In genomic region chr15:65383991-65384390, GRCh38 we compare ENCODE assay signal across 1 cellular context.
TF ChIP-seq lines count a peak whose summit lies in the region.

No MANE protein-coding gene starts in this region.

TF ChIP-seq in HepG2, 621 proteins besides CTCF, POLR2A, EP300 and RAD21:
- TF ChIP-seq ZNF83 (CRISPR knock-in tag; IDR thresholded peaks at IDR 0.05; ENCODE audit: borderline replicate concordance) (no peak), MATR3 (CRISPR knock-in tag; IDR thresholded peaks at IDR 0.05) (no peak), KLF9 (CRISPR knock-in tag; IDR thresholded peaks at IDR 0.05; ENCODE audit: low read depth) (no peak), ZNF720 (CRISPR knock-in tag; IDR thresholded peaks at IDR 0.05) (no peak), REL (CRISPR knock-in tag; conservative IDR thresholded peaks at IDR 0.05) (no peak), ETS1 (CRISPR knock-in tag; IDR thresholded peaks at IDR 0.05) (no peak), GMEB2 (CRISPR knock-in tag; IDR thresholded peaks at IDR 0.05; ENCODE audit: low read depth) (no peak), ZNF615 (CRISPR knock-in tag; IDR thresholded peaks at IDR 0.05; ENCODE audit: borderline replicate concordance) (no peak), SSRP1 (CRISPR knock-in tag; IDR thresholded peaks at IDR 0.05) (no peak), ZNF639 (CRISPR knock-in tag; conservative IDR thresholded peaks at IDR 0.05) (no peak), MTA3 (CRISPR knock-in tag; IDR thresholded peaks at IDR 0.05) (no peak), HNF4G (IDR thresholded peaks at IDR 0.05; ENCODE audit: borderline replicate concordance, low read depth, low read length) (no peak), HNF4G (CRISPR knock-in tag; IDR thresholded peaks at IDR 0.05; ENCODE audit: borderline replicate concordance, low read depth) (no peak), ZMAT5 (CRISPR knock-in tag; IDR thresholded peaks at IDR 0.05; ENCODE audit: borderline replicate concordance, low read depth) (no peak), ZNF709 (CRISPR knock-in tag; IDR thresholded peaks at IDR 0.05) (no peak), DRAP1 (CRISPR knock-in tag; IDR thresholded peaks at IDR 0.05) (no peak), IRF2 (CRISPR knock-in tag; IDR thresholded peaks at IDR 0.05) (no peak), ZNF644 (CRISPR knock-in tag; IDR thresholded peaks at IDR 0.05; ENCODE audit: low read depth) (no peak), SETDB1 (CRISPR knock-in tag; IDR thresholded peaks at IDR 0.05; ENCODE audit: borderline replicate concordance) (no peak)
TF ChIP-seq in HepG2: peak in this region for 0.
